8 cellular contexts compared by ENCODE assay signal in genomic region chr22:40654522-40655167, GRCh38. TPM values are rescaled to one million over a fixed set of nuclear protein-coding genes. Genes with fewer than 3 reads are reported as not detected.
DNase-seq lines count a peak whose midpoint lies in the region; TF ChIP-seq lines count a peak whose summit lies in the region.

No MANE protein-coding gene starts in this region.

- peaks cover 30% of the 10 kb centered on the region for H3K4me1 Mint-ChIP-seq in neural crest cell

- no peaks in the 10 kb centered on the region for H3K9me3 Mint-ChIP-seq in neural crest cell

- DNase-seq in H4 (ENCODE audit: low spot score) = peak; percentile 80
- DNase-seq in RKO (ENCODE audit: low spot score) = peak; percentile 35
- peak; percentile 86 for DNase-seq in fibroblast of gingiva (ENCODE audit: low read depth)
- no peak for DNase-seq in neural crest cell (ENCODE audit: low read depth, low spot score)
- DNase-seq in OCI-M2 (lab: John Stamatoyannopoulos, UW; ENCODE audit: unreplicated experiment) = no peak
- no peak for DNase-seq in stimulated activated CD4-positive, alpha-beta T cell treated with anti-CD3 and anti-CD28 coated beads, Interleukin-4, amount 100 ng/mL, for 4 hours
- no peak for DNase-seq in GM10266 (ENCODE audit: extremely low spot score)
- no peak for DNase-seq in NOMO-1 (lab: John Stamatoyannopoulos, UW; ENCODE audit: unreplicated experiment in 2 of 2)

- H3K27me3 Mint-ChIP-seq in neural crest cell (ENCODE audit: low read depth) = no peaks in the 10 kb centered on the region

- H3K4me3 Mint-ChIP-seq in neural crest cell = peak overlapping the region; percentile 29

- TF ChIP-seq CTCF in neural crest cell (conservative IDR thresholded peaks at IDR 0.05) (peak; percentile 31), GM10266 (IDR thresholded peaks at IDR 0.05; ENCODE audit: control insufficient read depth, insufficient read depth, low read depth, missing control alignments) (no peak)

- H3K36me3 Mint-ChIP-seq in neural crest cell (ENCODE audit: low read depth) = no peaks in the 10 kb centered on the region

- no peak overlapping the region for H3K27ac Mint-ChIP-seq in neural crest cell (ENCODE audit: unreplicated experiment)

RNA-seq across cellular contexts. Expression of gene MRTFA, which starts 18.1 kb away (rescaled TPM):
- 13.6 and 20.5 TPM in 2 replicates for total RNA-seq in H4 (2014; rRNA removed; shearing (Covaris generic))
- 45.0 and 52.8 TPM in 2 replicates for total RNA-seq in neural crest cell

RNA-seq across cellular contexts. Expression of gene MCHR1, which starts 24.6 kb away (rescaled TPM):
- total RNA-seq in H4 (2014; rRNA removed; shearing (Covaris generic)) = not detected in 2 replicates
- 0.84 and 1.3 TPM in 2 replicates for total RNA-seq in neural crest cell

Comparison
In these comparisons a context has a peak if more than half of its experiments do, and no peak if none do; other contexts are left out.
1. DNase-seq: peak in H4 (single experiment), RKO (single experiment) and fibroblast of gingiva (single experiment); none in neural crest cell (single experiment), OCI-M2 (single experiment), stimulated activated CD4-positive, alpha-beta T cell treated with anti-CD3 and anti-CD28 coated beads, Interleukin-4, amount 100 ng/mL, for 4 hours (0 of 2), GM10266 (single experiment) and NOMO-1 (0 of 2).